ENCODE assay signal across 1 cellular context in genomic region chr1:198018529-198018928, GRCh38.
TF ChIP-seq lines count a peak whose summit lies in the region.

No MANE protein-coding gene starts in this region.

TF ChIP-seq in SK-N-SH, 30 proteins besides CTCF, POLR2A, EP300 and RAD21 (continued from another document):
- TF ChIP-seq USF1 (IDR thresholded peaks at IDR 0.05; ENCODE audit: borderline replicate concordance, low read depth), result 0 out of 2 replicates have a peak, but pooled peaks have one; percentile 28
- TF ChIP-seq MEF2A (IDR thresholded peaks at IDR 0.05; ENCODE audit: borderline replicate concordance, low read depth), result no peak
- peak; percentile 91 for TF ChIP-seq MAX (IDR thresholded peaks at IDR 0.05; ENCODE audit: low read depth)
- peak; percentile 37; the same call in 1 of the 2 replicates for TF ChIP-seq REST (IDR thresholded peaks at IDR 0.05; ENCODE audit: low read depth, low read length)
- no peak for TF ChIP-seq USF2 (IDR thresholded peaks at IDR 0.05; ENCODE audit: borderline replicate concordance, low read depth, low read length)
- peak; percentile 43; the same call in 1 of the 2 replicates for TF ChIP-seq RXRA (IDR thresholded peaks at IDR 0.05; ENCODE audit: borderline replicate concordance, low read depth)
- no peak for TF ChIP-seq FOXJ3 (CRISPR knock-in tag; IDR thresholded peaks at IDR 0.05)
- TF ChIP-seq GATA2 (CRISPR knock-in tag; IDR thresholded peaks at IDR 0.05), result no peak
- no peak for TF ChIP-seq SMC3 (IDR thresholded peaks at IDR 0.05; ENCODE audit: low read depth, low read length)
- no peak for TF ChIP-seq RFX5 (IDR thresholded peaks at IDR 0.05; ENCODE audit: low read length)
- peak; percentile 75; the same call in 1 of the 2 replicates for TF ChIP-seq FOSL2 (IDR thresholded peaks at IDR 0.05; ENCODE audit: borderline replicate concordance, low read depth)
- TF ChIP-seq SIN3A (IDR thresholded peaks at IDR 0.05; ENCODE audit: borderline replicate concordance, low read depth, low read length), result peak; percentile 15; the same call in 1 of the 2 replicates
- TF ChIP-seq NFIC (IDR thresholded peaks at IDR 0.05; ENCODE audit: borderline replicate concordance), result peak; percentile 86
- no peak for TF ChIP-seq POLR2AphosphoS5 (IDR thresholded peaks at IDR 0.05; ENCODE audit: low read depth, low read length)
- TF ChIP-seq FOXM1 (IDR thresholded peaks at IDR 0.05; ENCODE audit: low read depth), result no peak
- no peak for TF ChIP-seq EZH2phosphoT487 (IDR thresholded peaks at IDR 0.05; ENCODE audit: borderline replicate concordance, low read depth)
